27 cellular contexts compared by ENCODE assay signal in the genomic region with DNA sequence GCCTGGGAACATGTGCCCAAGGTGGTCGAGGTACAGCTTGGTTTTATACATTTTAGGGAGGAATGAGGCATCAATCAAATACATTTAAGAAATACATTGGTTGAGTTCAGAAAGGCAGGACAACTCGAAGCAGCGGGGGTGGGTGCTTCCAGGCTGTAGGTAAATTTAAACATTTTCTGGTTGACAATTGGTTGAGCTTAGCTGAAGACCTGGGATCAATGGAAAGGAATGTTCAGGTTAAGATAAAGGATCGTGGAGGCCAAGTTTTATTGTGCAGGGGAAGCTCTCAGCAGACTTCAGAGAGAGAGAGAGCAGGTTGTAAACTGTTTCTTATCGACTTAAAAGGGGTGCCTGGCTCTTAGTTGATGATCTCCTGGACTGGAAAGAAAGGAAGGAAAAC. TPM values are rescaled to one million over a fixed set of nuclear protein-coding genes. Genes with fewer than 3 reads are reported as not detected.
DNase-seq lines count a peak whose midpoint lies in the region; FAIRE-seq and TF ChIP-seq lines count a peak whose summit lies in the region.
"Had no signal": no experiment of that assay in that cellular context is flagged by ENCODE, and none has a peak within 500 bp of the region (broad histone marks: within the 10 kb centered on the region; RNA-seq: fewer than 3 reads in every experiment).

No MANE protein-coding gene starts in this region.

- WGBS in H1 (ENCODE audit: extremely low coverage in 1 of 2, insufficient coverage in 1 of 2, insufficient read length in 1 of 2, insufficient replicate concordance in 2 of 2, low coverage in 1 of 2, low lambda C conversion rate in 2 of 2, missing lambda C conversion rate in 1 of 2), 2 experiments, result 46% methylated on average over 5 of the region's 5 CpGs; no CpG with 5 or more reads in 1 of the 2 experiments
- no CpG with 5 or more reads among the region's 5 CpGs for WGBS in neuronal stem cell (ENCODE audit: extremely low coverage in 2 of 2, insufficient read length in 2 of 2, insufficient replicate concordance in 1 of 2), 2 donors

- H2BK15ac ChIP-seq in H1 (ENCODE audit: low read length), result no peak overlapping the region
- H2BK15ac ChIP-seq in neuronal stem cell (ENCODE audit: low read length), result no peak overlapping the region

- TF ChIP-seq CTCF in MCF 10A (IDR thresholded peaks at IDR 0.05; ENCODE audit: unreplicated experiment), result no peak
- TF ChIP-seq CTCF in breast epithelium (IDR thresholded peaks at IDR 0.05), result no peak
- TF ChIP-seq CTCF in H1 (IDR thresholded peaks at IDR 0.05; ENCODE audit: control extremely low read depth in 1 of 3, insufficient read depth in 1 of 3, low read depth in 1 of 3, low read length in 3 of 3), result no peak
- TF ChIP-seq CTCF in mesothelial cell of epicardium (IDR thresholded peaks at IDR 0.05; ENCODE audit: unreplicated experiment), result no peak
- no peak for TF ChIP-seq CTCF in brain microvascular endothelial cell (IDR thresholded peaks at IDR 0.05; ENCODE audit: low read depth, low read length, missing control alignments)

- POLR2A ChIA-PET in MCF 10A (lab: Yijun Ruan, JAX) (no interaction called here), H1 (lab: Charles Lee; ENCODE audit: partially characterized antibody) (interaction anchor here (1.1 to 3.2 kb wide), 2 partner anchors 57 to 67 kb away, joined by 3 to 15 read pairs; no protein-coding TSS in a partner anchor)

- H3K4ac ChIP-seq in H1 (replicated peaks; ENCODE audit: insufficient read length, low read depth, low read length) (no peak overlapping the region), neuronal stem cell (ENCODE audit: low read length) (no peak overlapping the region)

- peak overlapping the region; percentile 37 for H3K27ac Mint-ChIP-seq in MCF 10A (ENCODE audit: low read depth, unreplicated experiment)
- peak overlapping the region; percentile 41 for H3K27ac Mint-ChIP-seq in mesothelial cell of epicardium

- no peak overlapping the region for H2AK5ac ChIP-seq in H1 (ENCODE audit: low read depth, low read length)
- H2AK5ac ChIP-seq in neuronal stem cell (ENCODE audit: low read depth, low read length), result no peak overlapping the region

- no peaks in the 10 kb centered on the region for H3K79me2 ChIP-seq in H1 (ENCODE audit: control insufficient read depth in 1 of 2, insufficient read depth in 2 of 2, low read length in 2 of 2)

- FAIRE-seq in H1 (lab: Jason Lieb, UNC), result no peak

- CTCF ChIA-PET in MCF 10A (lab: Yijun Ruan, JAX), result interaction anchor here (0.6 to 7.7 kb wide), 5 partner anchors 20 to 675 kb away, joined by 3 to 112 read pairs (median 6); no protein-coding TSS in a partner anchor
- CTCF ChIA-PET in H1 (lab: Charles Lee; ENCODE audit: partially characterized antibody), result interaction anchor here (0.6 to 15.8 kb wide), 17 partner anchors 10 to 300 kb away, joined by 3 to 344 read pairs (median 4); a partner anchor contains a TSS

- no peaks in the 10 kb centered on the region for H3K36me3 ChIP-seq in breast epithelium
- H3K36me3 ChIP-seq in H1 (ENCODE audit: control insufficient read depth in 2 of 4, insufficient read depth in 4 of 4, low read length in 3 of 4), result no peaks in the 10 kb centered on the region
- no peaks in the 10 kb centered on the region for H3K36me3 ChIP-seq in brain microvascular endothelial cell (replicated peaks)
- no peaks in the 10 kb centered on the region for H3K36me3 ChIP-seq in neuronal stem cell (replicated peaks in 1 of 2; ENCODE audit: control insufficient read depth in 2 of 2, insufficient read depth in 2 of 2, low read length in 2 of 2)
- H3K36me3 ChIP-seq: BE2C, SJCRH30 had no signal

- no peak for TF ChIP-seq EP300 in H1 (IDR thresholded peaks at IDR 0.05; ENCODE audit: borderline replicate concordance in 1 of 2, low read depth in 2 of 2, low read length in 2 of 2)

- DNase-seq in MCF 10A (ENCODE audit: unreplicated experiment) (no peak), breast epithelium (ENCODE audit: low spot score in 2 of 2) (no peak), H1 (ENCODE audit: low read depth in 1 of 2, low spot score in 2 of 2) (no peak), mesothelial cell of epicardium (ENCODE audit: low spot score in 2 of 2, unreplicated experiment in 2 of 2) (no peak), NCI-H2171 (lab: John Stamatoyannopoulos, UW) (no peak), brain microvascular endothelial cell (no peak), neuronal stem cell (ENCODE audit: low spot score) (no peak)
- DNase-seq: BE2C, Kasumi-1, MV-4-11, NCI-H1105 treated with DMSO at 0.1 percent for 48 hours, NCI-H146, NCI-H1930, NCI-H2107, NCI-H446, NCI-H524 treated with DMSO at 0.1 percent for 48 hours, NCI-H774, PC-9, SJCRH30 had no signal

- H3K18ac ChIP-seq in H1 (ENCODE audit: extremely low read depth, low read length) (no peak overlapping the region), neuronal stem cell (ENCODE audit: low read length) (no peak overlapping the region)

- H3K27ac ChIP-seq in breast epithelium (no peak overlapping the region), H1 (ENCODE audit: low read depth, low read length) (no peak overlapping the region), brain microvascular endothelial cell (no peak overlapping the region), neuronal stem cell (replicated peaks; ENCODE audit: low read length) (no peak overlapping the region)
- H3K27ac ChIP-seq: 22Rv1, PC-9, SJCRH30 had no signal

- H3K36me3 Mint-ChIP-seq in MCF 10A (ENCODE audit: insufficient read depth, unreplicated experiment), result no peaks in the 10 kb centered on the region
- H3K36me3 Mint-ChIP-seq in mesothelial cell of epicardium, result no peaks in the 10 kb centered on the region

- H3K79me1 ChIP-seq in H1 (ENCODE audit: low read depth, low read length) (no peaks in the 10 kb centered on the region), neuronal stem cell (ENCODE audit: low read depth, low read length) (no peaks in the 10 kb centered on the region)

- no peak for TF ChIP-seq POLR2A in breast epithelium (IDR thresholded peaks at IDR 0.05)
- no peak for TF ChIP-seq POLR2A in H1 (IDR thresholded peaks at IDR 0.05; ENCODE audit: control extremely low read depth in 1 of 2, low read depth in 2 of 2, low read length in 2 of 2)

- H3K4me3 ChIP-seq in breast epithelium (no peak overlapping the region), H1 (ENCODE audit: extremely low read depth in 1 of 4, insufficient read depth in 2 of 4, low read depth in 3 of 4, low read length in 4 of 4) (no peak overlapping the region), brain microvascular endothelial cell (ENCODE audit: low read depth, low read length) (no peak overlapping the region), neuronal stem cell (ENCODE audit: low read length in 2 of 2) (no peak overlapping the region)
- H3K4me3 ChIP-seq: K562, PC-9, SJCRH30 had no signal

- H3K56ac ChIP-seq in H1 (replicated peaks; ENCODE audit: insufficient read length, low read depth, low read length), result no peak overlapping the region

- H2BK20ac ChIP-seq in H1 (ENCODE audit: low read length), result no peak overlapping the region

- intact Hi-C loops in MCF 10A (cut with micrococcal nuclease) (loop anchor here (5.0 kb wide), 1 partner anchor 878 kb away; no protein-coding TSS in a partner anchor), breast epithelium (cut with DNase I; ENCODE audit: low total_unique reads) (loop anchor here (10.0 kb wide), 1 partner anchor 65 kb away; no protein-coding TSS in a partner anchor)

- H3K9me3 Mint-ChIP-seq in MCF 10A (ENCODE audit: unreplicated experiment) (no peaks in the 10 kb centered on the region), mesothelial cell of epicardium (no peaks in the 10 kb centered on the region)

- no peaks in the 10 kb centered on the region for H3K23me2 ChIP-seq in H1 (ENCODE audit: low read depth, low read length)

- no peak for TF ChIP-seq RAD21 in H1 (IDR thresholded peaks at IDR 0.05 in 1 of 2, conservative IDR thresholded peaks at IDR 0.05 in 1 of 2; ENCODE audit: low read depth in 2 of 2, low read length in 2 of 2)

- in situ Hi-C loops in brain microvascular endothelial cell (cut with HindIII; ENCODE audit: low pct_ligation_motif_present, low sequenced_read_pairs), result no loop called here

- H4K5ac ChIP-seq in H1 (ENCODE audit: insufficient read length, low read depth, low read length), result no peak overlapping the region

- H3K4me3 Mint-ChIP-seq in MCF 10A (ENCODE audit: unreplicated experiment) (no peak overlapping the region), mesothelial cell of epicardium (no peak overlapping the region)

- no peaks in the 10 kb centered on the region for H3K27me3 Mint-ChIP-seq in MCF 10A (ENCODE audit: insufficient read depth, unreplicated experiment)
- peaks cover 13% of the 10 kb centered on the region for H3K27me3 Mint-ChIP-seq in mesothelial cell of epicardium (ENCODE audit: low read depth)

- no peak overlapping the region for H4K8ac ChIP-seq in H1 (ENCODE audit: extremely low read depth, insufficient read depth, low read length)
- H4K8ac ChIP-seq in neuronal stem cell (ENCODE audit: low read depth, low read length), result no peak overlapping the region

- H2BK5ac ChIP-seq in H1 (ENCODE audit: low read depth, low read length), result no peak overlapping the region
- no peak overlapping the region for H2BK5ac ChIP-seq in neuronal stem cell (ENCODE audit: low read length)

- no peak overlapping the region for H3K14ac ChIP-seq in H1 (ENCODE audit: insufficient read length)
- no peak overlapping the region for H3K14ac ChIP-seq in neuronal stem cell (ENCODE audit: low read length)

- peak overlapping the region in 1 of 2 experiments; percentile 29; a peak in 2 of 4 replicates for H3K4me2 ChIP-seq in H1 (ENCODE audit: insufficient read depth in 1 of 2, low read depth in 2 of 2, low read length in 2 of 2)
- H3K4me2 ChIP-seq in neuronal stem cell (ENCODE audit: insufficient read depth, low read length, poor library complexity, severe bottlenecking), result no peak overlapping the region
- H3K4me2 ChIP-seq: PC-9 had no signal

- H3K27me3 ChIP-seq in breast epithelium (no peaks in the 10 kb centered on the region), H1 (replicated peaks in 1 of 4; ENCODE audit: control insufficient read depth in 3 of 4, extremely low read depth in 1 of 4, insufficient read depth in 3 of 4, low read length in 3 of 4) (peaks cover 0 to 20% (median 11%) of the 10 kb centered on the region in 4 experiments; a peak in 6 of 7 replicates), brain microvascular endothelial cell (replicated peaks) (peaks cover 5% of the 10 kb centered on the region), neuronal stem cell (ENCODE audit: control insufficient read depth in 3 of 3, insufficient read depth in 3 of 3, low read depth in 1 of 3, low read length in 3 of 3) (peaks cover 0 to 30% (median 2%) of the 10 kb centered on the region in 3 experiments)
- H3K27me3 ChIP-seq: BE2C, SJCRH30 had no signal

- H2AFZ ChIP-seq in H1 (ENCODE audit: low read length), result no peak overlapping the region
- no peak overlapping the region for H2AFZ ChIP-seq in neuronal stem cell (ENCODE audit: low read length)
- H2AFZ ChIP-seq: PC-9 had no signal

- H3K4me1 Mint-ChIP-seq in MCF 10A (ENCODE audit: insufficient read depth, unreplicated experiment) (no peaks in the 10 kb centered on the region), mesothelial cell of epicardium (peaks cover 34% of the 10 kb centered on the region)

- H2BK12ac ChIP-seq in H1 (ENCODE audit: low read depth, low read length) (no peak overlapping the region), neuronal stem cell (ENCODE audit: low read length) (no peak overlapping the region)

- no peak overlapping the region for H2BK120ac ChIP-seq in H1 (replicated peaks; ENCODE audit: low read depth, low read length)
- H2BK120ac ChIP-seq in neuronal stem cell (ENCODE audit: low read depth, low read length), result no peak overlapping the region

- H4K20me1 ChIP-seq in H1 (replicated peaks in 1 of 2; ENCODE audit: control insufficient read depth in 1 of 2, insufficient read depth in 2 of 2, low read length in 2 of 2), result no peaks in the 10 kb centered on the region

- H3K9me3 ChIP-seq in breast epithelium (no peaks in the 10 kb centered on the region), H1 (ENCODE audit: insufficient read depth in 2 of 2, low read depth in 1 of 2, low read length in 1 of 2) (no peaks in the 10 kb centered on the region), neuronal stem cell (replicated peaks in 1 of 2; ENCODE audit: control insufficient read depth in 2 of 2, insufficient read depth in 1 of 2, low read depth in 1 of 2, low read length in 2 of 2) (no peaks in the 10 kb centered on the region)
- H3K9me3 ChIP-seq: BE2C, SJCRH30 had no signal

- H3K9ac ChIP-seq in H1 (replicated peaks in 1 of 4; ENCODE audit: extremely low read depth in 1 of 4, low read depth in 3 of 4, low read length in 3 of 4) (no peak overlapping the region), neuronal stem cell (ENCODE audit: low read depth, low read length, poor library complexity) (no peak overlapping the region)

- no peak overlapping the region for H3K23ac ChIP-seq in H1 (ENCODE audit: insufficient read length)
- H3K23ac ChIP-seq in neuronal stem cell (ENCODE audit: low read depth, low read length, poor library complexity), result no peak overlapping the region

- no peak overlapping the region for H4K91ac ChIP-seq in H1 (replicated peaks; ENCODE audit: insufficient read length, low read length)
- H4K91ac ChIP-seq in neuronal stem cell (ENCODE audit: low read depth, low read length, poor library complexity), result no peak overlapping the region

- H3K4me1 ChIP-seq in breast epithelium, result no peaks in the 10 kb centered on the region
- H3K4me1 ChIP-seq in H1 (replicated peaks in 1 of 4; ENCODE audit: control insufficient read depth in 3 of 4, insufficient read depth in 4 of 4, low read length in 3 of 4), result peaks cover 4 to 22% (median 18%) of the 10 kb centered on the region in 4 experiments
- peaks cover 2 to 4% of the 10 kb centered on the region in 2 donors for H3K4me1 ChIP-seq in neuronal stem cell (ENCODE audit: control insufficient read depth in 2 of 2, insufficient read depth in 1 of 2, low read depth in 1 of 2, low read length in 2 of 2)
- H3K4me1 ChIP-seq: BE2C had no signal

- BruUV-seq in MCF 10A (replicated peaks; lab: Mats Ljungman, UMichigan), result no TSS peak

RNA-seq across cellular contexts. Expression of a gene that starts 11.3 kb away (rescaled TPM):
- total RNA-seq in MCF 10A (2022) (not detected in 2 replicates), breast epithelium (under 1 TPM in 1 of 3 donors, not detected in 2; 0.16 TPM), mesothelial cell of epicardium (not detected in 3 replicates)
- total RNA-seq in H1 (2021; fragmentation: NEBNext Ultra II Directional; extraction: Animal tissue kit (Norgen Biotek cat#: 25700)), result not detected in 2 replicates
- 0.03 TPM in 1 of 2 replicates, not detected in the other for polyA plus RNA-seq in H1 (2011; rRNA removed)
- polyA plus RNA-seq in H1 (2011; cell fraction: cytosol; rRNA removed), result not detected
- polyA plus RNA-seq in H1 (2011; cell fraction: nucleus; rRNA removed), result not detected
- 0.12 TPM in 1 of 4 replicates, not detected in the others for polyA plus RNA-seq in H1 (2012, experiment 1 of 2)
- polyA plus RNA-seq in H1 (2012, experiment 2 of 2), result not detected
- polyA plus RNA-seq in H1 (2013, experiment 1 of 2), result 0.02 TPM
- 0.02 TPM for polyA plus RNA-seq in H1 (2013, experiment 2 of 2)
- not detected in 2 replicates for polyA minus RNA-seq in H1 (2011; rRNA and poly(A)+ RNA removed)
- polyA minus RNA-seq in H1 (2011; cell fraction: cytosol; rRNA and poly(A)+ RNA removed), result not detected
- not detected for polyA minus RNA-seq in H1 (2011; cell fraction: nucleus; rRNA and poly(A)+ RNA removed)
- polyA plus RNA-seq in neuronal stem cell (2013, experiment 1 of 2), result not detected
- polyA plus RNA-seq in neuronal stem cell (2013, experiment 2 of 2), result not detected
- total RNA-seq: G401, H4, HT-29, K562, M059J, PC-9, RPMI7951, SJCRH30 had no signal
- polyA plus RNA-seq: K562 had no signal

RNA-seq across cellular contexts. Expression of a gene that starts 29.7 kb away (rescaled TPM):
- total RNA-seq in MCF 10A (2022), result not detected in 2 replicates
- total RNA-seq in breast epithelium, result under 1 TPM; 0.15 to 0.48 (median 0.33) TPM
- total RNA-seq in H1 (2021; fragmentation: NEBNext Ultra II Directional; extraction: Animal tissue kit (Norgen Biotek cat#: 25700)), result 0.37 and 0.40 TPM in 2 replicates
- polyA plus RNA-seq in H1 (2011; rRNA removed), result 0.15 and 0.17 TPM in 2 replicates
- 0.08 TPM for polyA plus RNA-seq in H1 (2011; cell fraction: cytosol; rRNA removed)
- 0.19 TPM for polyA plus RNA-seq in H1 (2011; cell fraction: nucleus; rRNA removed)
- polyA plus RNA-seq in H1 (2012, experiment 1 of 2), result 0.11 to 0.16 TPM (median 0.16 TPM) in 3 of 4 replicates, not detected in the other
- polyA plus RNA-seq in H1 (2012, experiment 2 of 2), result 0.07 TPM
- polyA plus RNA-seq in H1 (2013, experiment 1 of 2), result 0.34 TPM
- 0.42 TPM for polyA plus RNA-seq in H1 (2013, experiment 2 of 2)
- polyA minus RNA-seq in H1 (2011; rRNA and poly(A)+ RNA removed), result 0.17 and 0.32 TPM in 2 replicates
- not detected for polyA minus RNA-seq in H1 (2011; cell fraction: cytosol; rRNA and poly(A)+ RNA removed)
- 0.10 TPM for polyA minus RNA-seq in H1 (2011; cell fraction: nucleus; rRNA and poly(A)+ RNA removed)
- total RNA-seq in mesothelial cell of epicardium, result 0.05 TPM in 1 of 3 replicates, not detected in the others
- polyA plus RNA-seq in neuronal stem cell (2013, experiment 1 of 2), result 0.01 TPM
- polyA plus RNA-seq in neuronal stem cell (2013, experiment 2 of 2), result 0.01 TPM
- total RNA-seq: HT-29, K562, PC-9 had no signal
- polyA plus RNA-seq: K562 had no signal

RNA-seq across cellular contexts. Expression of a gene that starts 59.2 kb away (rescaled TPM):
- total RNA-seq in MCF 10A (2022) (0.15 TPM in 1 of 2 replicates, not detected in the other), breast epithelium (under 1 TPM in 1 of 3 donors, not detected in 2; 0.16 TPM), mesothelial cell of epicardium (0.11 to 0.16 TPM in 2 of 3 replicates, not detected in the other)
- 0.10 and 0.13 TPM in 2 replicates for total RNA-seq in H1 (2021; fragmentation: NEBNext Ultra II Directional; extraction: Animal tissue kit (Norgen Biotek cat#: 25700))
- polyA plus RNA-seq in H1 (2011; rRNA removed), result 0.05 and 0.14 TPM in 2 replicates
- polyA plus RNA-seq in H1 (2011; cell fraction: cytosol; rRNA removed), result 0.05 TPM
- polyA plus RNA-seq in H1 (2011; cell fraction: nucleus; rRNA removed), result 0.06 TPM
- 0.05 to 0.10 TPM (median 0.07 TPM) in 3 of 4 replicates, not detected in the other for polyA plus RNA-seq in H1 (2012, experiment 1 of 2)
- 0.09 TPM for polyA plus RNA-seq in H1 (2012, experiment 2 of 2)
- 0.04 TPM for polyA plus RNA-seq in H1 (2013, experiment 1 of 2)
- polyA plus RNA-seq in H1 (2013, experiment 2 of 2), result 0.02 TPM
- polyA minus RNA-seq in H1 (2011; rRNA and poly(A)+ RNA removed), result 0.07 and 0.13 TPM in 2 replicates
- polyA minus RNA-seq in H1 (2011; cell fraction: cytosol; rRNA and poly(A)+ RNA removed), result not detected
- polyA minus RNA-seq in H1 (2011; cell fraction: nucleus; rRNA and poly(A)+ RNA removed), result 0.20 TPM
- polyA plus RNA-seq in neuronal stem cell (2013, experiment 1 of 2), result 0.03 TPM
- 0.01 TPM for polyA plus RNA-seq in neuronal stem cell (2013, experiment 2 of 2)
- total RNA-seq: G401, H4, HT-29, PC-9, Right ventricle myocardium inferior, RPMI7951, SJCRH30 had no signal
